ENCODE assay signal across 17 cellular contexts in the genomic region with DNA sequence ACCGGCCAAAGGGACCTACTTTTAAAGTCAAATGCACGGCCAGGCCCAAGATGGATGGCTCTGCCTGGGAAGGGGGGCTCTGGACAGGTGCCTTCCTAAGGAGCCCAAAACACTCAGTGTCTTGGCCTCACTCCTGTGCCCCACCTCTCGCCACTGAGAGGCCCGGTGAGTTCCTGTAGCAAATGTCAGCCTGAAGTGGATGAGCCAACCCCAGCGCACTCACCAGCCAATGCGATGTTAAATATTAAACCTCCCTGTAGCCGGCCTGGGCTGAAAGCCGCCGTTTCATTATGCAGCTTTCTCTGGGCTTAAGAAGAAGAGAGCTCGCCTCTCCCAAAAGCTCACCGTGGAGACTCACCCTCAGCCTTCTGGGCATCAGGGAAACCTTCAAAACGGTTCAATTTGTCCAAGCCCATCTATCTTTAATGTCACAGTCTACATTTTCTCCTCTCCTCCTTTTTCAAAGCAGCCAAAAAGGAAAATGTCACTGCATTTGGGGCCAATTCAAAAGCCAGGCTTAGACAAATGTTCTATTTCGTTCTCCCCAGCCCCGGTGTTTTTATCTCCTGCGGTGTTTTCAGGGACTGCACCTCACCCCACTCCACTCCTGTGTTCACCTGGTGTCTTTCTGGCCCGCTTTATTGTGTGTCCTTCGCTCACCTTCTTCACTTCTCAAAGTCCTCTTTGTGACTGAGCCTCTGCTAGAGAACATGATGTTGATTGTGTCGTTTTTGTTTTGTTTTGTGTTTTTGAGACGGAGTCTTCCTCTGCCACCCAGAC.
DNase-seq lines count a peak whose midpoint lies in the region; ATAC-seq and TF ChIP-seq lines count a peak whose summit lies in the region.
"Had no signal": no experiment of that assay in that cellular context is flagged by ENCODE, and none has a peak within 500 bp of the region (broad histone marks: within the 10 kb centered on the region; RNA-seq: fewer than 3 reads in every experiment).

No MANE protein-coding gene starts in this region.

- H2AFZ ChIP-seq in MM.1S (ENCODE audit: low read length), result no peak overlapping the region

- no peak overlapping the region for H3K9ac ChIP-seq in MM.1S (ENCODE audit: low read length)

- H3K27ac Mint-ChIP-seq in WTC11 (no peak overlapping the region), progenitor cell of endocrine pancreas (peak overlapping the region; percentile 38), HFFc6 (no peak overlapping the region)

- ATAC-seq in WTC11 (peak; percentile 30), left lung (peak; percentile 92)
- ATAC-seq in activated CD4-positive, CD25-positive, alpha-beta regulatory T cell treated with anti-CD3 and anti-CD28 coated beads, Interleukin-2, amount 50 U/mL, for 24 hours, result no peak
- ATAC-seq: right cardiac atrium had no signal

- H3K79me2 ChIP-seq in MM.1S (ENCODE audit: low read length), result no peaks in the 10 kb centered on the region

- H3K36me3 ChIP-seq in left lung, result no peaks in the 10 kb centered on the region
- H3K36me3 ChIP-seq in MM.1S (replicated peaks; ENCODE audit: insufficient read depth, low read length), result no peaks in the 10 kb centered on the region
- H3K36me3 ChIP-seq: cardiac muscle cell had no signal

- H3F3A ChIP-seq in MM.1S (ENCODE audit: insufficient read depth, low read length), result no peaks in the 10 kb centered on the region

- H3K4me3 Mint-ChIP-seq in WTC11, result no peak overlapping the region
- H3K4me3 Mint-ChIP-seq in progenitor cell of endocrine pancreas (ENCODE audit: low read depth), result peak overlapping the region; percentile 27
- H3K4me3 Mint-ChIP-seq in HFFc6, result no peak overlapping the region
- H3K4me3 Mint-ChIP-seq: CD14-positive monocyte had no signal

- TF ChIP-seq CTCF in WTC11 (IDR thresholded peaks at IDR 0.05) (no peak), left lung (IDR thresholded peaks at IDR 0.05) (no peak), progenitor cell of endocrine pancreas (IDR thresholded peaks at IDR 0.05; ENCODE audit: unreplicated experiment) (no peak), HFFc6 (IDR thresholded peaks at IDR 0.05) (no peak), MM.1S (IDR thresholded peaks at IDR 0.05; ENCODE audit: low read length) (no peak)

- H3K4me3 ChIP-seq in left lung (no peak overlapping the region), MM.1S (ENCODE audit: low read length) (no peak overlapping the region)
- H3K4me3 ChIP-seq: cardiac muscle cell, testis had no signal

- DNase-seq in Caki2 (ENCODE audit: low read depth) (peak; percentile 46), WTC11 (ENCODE audit: low spot score) (no peak), left lung (peak; percentile 78 to 82), progenitor cell of endocrine pancreas (ENCODE audit: low spot score, unreplicated experiment) (peak; percentile 14), HFFc6 (no peak), MM.1S (no peak)
- DNase-seq in stimulated activated CD4-positive, alpha-beta T cell treated with anti-CD3 and anti-CD28 coated beads, Interleukin-2, amount 100 ng/mL, for 24 hours, result no peak
- DNase-seq: activated T-cell treated with anti-CD3 and anti-CD28 coated beads for 4 hours; DMS79; NCI-H1930; right cardiac atrium; stimulated activated CD4-positive, alpha-beta T cell treated with anti-CD3 and anti-CD28 coated beads, Interleukin-15, amount 100 ng/mL, for 24 hours; T-helper 1 cell; testis had no signal

- H4K20me1 ChIP-seq in MM.1S (ENCODE audit: insufficient read depth, low read length), result no peaks in the 10 kb centered on the region

- intact Hi-C loops in left lung (cut with DNase I), result no loop called here

- in situ Hi-C loops in Caki2 (cut with HindIII; ENCODE audit: low pct_unique_long_range_greater_than_20kb, low sequenced_read_pairs), result no loop called here

- H3K27me3 ChIP-seq in left lung, result no peaks in the 10 kb centered on the region
- no peaks in the 10 kb centered on the region for H3K27me3 ChIP-seq in MM.1S (replicated peaks; ENCODE audit: insufficient read depth, low read length)
- H3K27me3 ChIP-seq: cardiac muscle cell, testis had no signal

- H3K4me2 ChIP-seq in MM.1S (ENCODE audit: low read depth, low read length), result no peak overlapping the region

- H3K36me3 Mint-ChIP-seq in WTC11, result no peaks in the 10 kb centered on the region
- H3K36me3 Mint-ChIP-seq in progenitor cell of endocrine pancreas (ENCODE audit: insufficient read depth), result no peaks in the 10 kb centered on the region
- H3K36me3 Mint-ChIP-seq in HFFc6 (ENCODE audit: low read depth), result no peaks in the 10 kb centered on the region
- H3K36me3 Mint-ChIP-seq: CD14-positive monocyte had no signal

- H3K4me1 ChIP-seq in left lung, result peaks cover under 1 to 5% of the 10 kb centered on the region in 2 donors
- no peaks in the 10 kb centered on the region for H3K4me1 ChIP-seq in MM.1S (ENCODE audit: low read length)
- H3K4me1 ChIP-seq: testis had no signal

- CTCF ChIA-PET in WTC11 (lab: Charles Lee), result no interaction called here

- H3K9me2 ChIP-seq in MM.1S (replicated peaks; ENCODE audit: insufficient read depth, low read length), result no peaks in the 10 kb centered on the region

- peaks cover 14% of the 10 kb centered on the region for H3K4me1 Mint-ChIP-seq in WTC11
- peaks cover 23% of the 10 kb centered on the region for H3K4me1 Mint-ChIP-seq in progenitor cell of endocrine pancreas (ENCODE audit: low read depth)
- no peaks in the 10 kb centered on the region for H3K4me1 Mint-ChIP-seq in HFFc6 (ENCODE audit: low read depth)

- peak overlapping the region; percentile 53 to 73 for H3K27ac ChIP-seq in left lung
- H3K27ac ChIP-seq in MM.1S (ENCODE audit: low read length), result no peak overlapping the region
- H3K27ac ChIP-seq: cardiac muscle cell, testis had no signal

- POLR2A ChIA-PET in WTC11 (lab: Charles Lee), result interaction anchor here (1.0 kb wide), 1 partner anchor 22 kb away, joined by 3 read pairs; no protein-coding TSS in a partner anchor

- H3K27me3 Mint-ChIP-seq in WTC11 (ENCODE audit: low read depth) (peaks cover 2% of the 10 kb centered on the region; the same call in 1 of the 2 replicates), progenitor cell of endocrine pancreas (no peaks in the 10 kb centered on the region), HFFc6 (ENCODE audit: insufficient read depth) (peaks cover 30% of the 10 kb centered on the region)

- no peaks in the 10 kb centered on the region for H3K9me3 ChIP-seq in left lung
- no peaks in the 10 kb centered on the region for H3K9me3 ChIP-seq in MM.1S (replicated peaks; ENCODE audit: insufficient read depth, low read length)
- H3K9me3 ChIP-seq: testis had no signal

- H3K9me3 Mint-ChIP-seq in WTC11 (no peaks in the 10 kb centered on the region), progenitor cell of endocrine pancreas (ENCODE audit: low read depth) (no peaks in the 10 kb centered on the region), HFFc6 (no peaks in the 10 kb centered on the region)

TF ChIP-seq in WTC11, 78 proteins besides CTCF, POLR2A, EP300 and RAD21:
- peak; percentile 36; the same call in 1 of the 2 replicates for TF ChIP-seq GABPB1 (CRISPR knock-in tag; IDR thresholded peaks at IDR 0.05)
- no peak for TF ChIP-seq OVOL2 (CRISPR knock-in tag; IDR thresholded peaks at IDR 0.05; ENCODE audit: borderline replicate concordance)

Comparison
In these comparisons a context has a peak if more than half of its experiments do, and no peak if none do; other contexts are left out.
1. DNase-seq: peak in Caki2 (single experiment), left lung (2 of 2) and progenitor cell of endocrine pancreas (single experiment); none in WTC11 (single experiment), HFFc6 (single experiment), stimulated activated CD4-positive, alpha-beta T cell treated with anti-CD3 and anti-CD28 coated beads, Interleukin-2, amount 100 ng/mL, for 24 hours (0 of 2) and MM.1S (single experiment).
2. ATAC-seq: peak in WTC11 (single experiment) and left lung (single experiment); none in activated CD4-positive, CD25-positive, alpha-beta regulatory T cell treated with anti-CD3 and anti-CD28 coated beads, Interleukin-2, amount 50 U/mL, for 24 hours (0 of 2).